In genomic region chr4:74503580-74503979, GRCh38 we compare ENCODE assay signal across 16 cellular contexts. TPM values are rescaled to one million over a fixed set of nuclear protein-coding genes. Genes with fewer than 3 reads are reported as not detected.
DNase-seq lines count a peak whose midpoint lies in the region; ATAC-seq and TF ChIP-seq lines count a peak whose summit lies in the region.
"Had no signal": no experiment of that assay in that cellular context is flagged by ENCODE, and none has a peak within 500 bp of the region (broad histone marks: within the 10 kb centered on the region; RNA-seq: fewer than 3 reads in every experiment).

No MANE protein-coding gene starts in this region.

- peaks cover 68% of the 10 kb centered on the region for H3K4me1 Mint-ChIP-seq in HFFc6 (ENCODE audit: low read depth)
- no peaks in the 10 kb centered on the region for H3K4me1 Mint-ChIP-seq in activated T-cell treated with anti-CD3 and anti-CD28 coated beads, Interleukin-2, amount 50 U/mL, for 72 hours (ENCODE audit: low read depth)
- H3K4me1 Mint-ChIP-seq: T-cell had no signal

- no peaks in the 10 kb centered on the region for H3K36me3 ChIP-seq in uterus
- H3K36me3 ChIP-seq: colonic mucosa, pancreas had no signal

- DNase-seq in A172 (ENCODE audit: low spot score) (peak; percentile 71), HFFc6 (peak; percentile 72), amniotic epithelial cell (ENCODE audit: low read depth) (peak; percentile 42), foreskin fibroblast (peak; percentile 37 to 66), NCI-H2029 treated with DMSO at 0.1 percent for 48 hours (lab: John Stamatoyannopoulos, UW) (no peak), T-helper 2 cell (no peak), uterus (no peak)
- no peak for DNase-seq in activated T-cell treated with anti-CD3 and anti-CD28 coated beads, Interleukin-2, amount 50 U/mL, for 72 hours
- DNase-seq: Caco-2, colonic mucosa, NCI-H1092, pancreas, T-cell had no signal

- no peak overlapping the region for H3K27ac ChIP-seq in uterus
- H3K27ac ChIP-seq: colonic mucosa, pancreas had no signal

- H3K9me3 Mint-ChIP-seq in HFFc6, result peaks cover 4% of the 10 kb centered on the region; the same call in 1 of the 2 replicates
- peaks cover 0 to 2% of the 10 kb centered on the region in 2 donors for H3K9me3 Mint-ChIP-seq in activated T-cell treated with anti-CD3 and anti-CD28 coated beads, Interleukin-2, amount 50 U/mL, for 72 hours

- no peak for TF ChIP-seq CTCF in HFFc6 (IDR thresholded peaks at IDR 0.05)
- TF ChIP-seq CTCF in foreskin fibroblast (IDR thresholded peaks at IDR 0.05; ENCODE audit: low read depth, low read length), result no peak
- TF ChIP-seq CTCF in uterus (IDR thresholded peaks at IDR 0.05), result no peak

- peaks cover 17% of the 10 kb centered on the region; the same call in 1 of the 2 replicates for H3K36me3 Mint-ChIP-seq in HFFc6 (ENCODE audit: low read depth)
- H3K36me3 Mint-ChIP-seq in activated T-cell treated with anti-CD3 and anti-CD28 coated beads, Interleukin-2, amount 50 U/mL, for 72 hours (ENCODE audit: insufficient read depth in 2 of 2), result peaks cover 0 to 2% of the 10 kb centered on the region in 2 donors
- H3K36me3 Mint-ChIP-seq: T-cell had no signal

- H3K27me3 Mint-ChIP-seq in HFFc6 (ENCODE audit: insufficient read depth), result peaks cover 3% of the 10 kb centered on the region; the same call in 1 of the 2 replicates
- peaks cover 17% of the 10 kb centered on the region for H3K27me3 Mint-ChIP-seq in activated T-cell treated with anti-CD3 and anti-CD28 coated beads, Interleukin-2, amount 50 U/mL, for 72 hours (ENCODE audit: low read depth)

- no peaks in the 10 kb centered on the region for H3K9me3 ChIP-seq in uterus
- H3K9me3 ChIP-seq: colonic mucosa, pancreas had no signal

- H3K4me3 Mint-ChIP-seq in HFFc6, result no peak overlapping the region
- no peak overlapping the region for H3K4me3 Mint-ChIP-seq in activated T-cell treated with anti-CD3 and anti-CD28 coated beads, Interleukin-2, amount 50 U/mL, for 72 hours
- H3K4me3 Mint-ChIP-seq: T-cell had no signal

- no peaks in the 10 kb centered on the region for H3K4me1 ChIP-seq in uterus
- H3K4me1 ChIP-seq: Caco-2, colonic mucosa, pancreas had no signal

- H3K27ac Mint-ChIP-seq in HFFc6, result peak overlapping the region; percentile 81
- no peak overlapping the region for H3K27ac Mint-ChIP-seq in activated T-cell treated with anti-CD3 and anti-CD28 coated beads, Interleukin-2, amount 50 U/mL, for 72 hours
- H3K27ac Mint-ChIP-seq: T-cell had no signal

- ATAC-seq in activated T-cell treated with anti-CD3 and anti-CD28 coated beads, Interleukin-2, amount 50 U/mL, for 72 hours (replicated peaks in 1 of 2), result no peak
- ATAC-seq: activated CD4-positive, CD25-positive, alpha-beta regulatory T cell treated with anti-CD3 and anti-CD28 coated beads, Interleukin-2, amount 50 U/mL, for 24 hours; HCT116; pancreas; T-cell had no signal

- H3K27me3 ChIP-seq in uterus, result no peaks in the 10 kb centered on the region
- H3K27me3 ChIP-seq: colonic mucosa, pancreas had no signal

- TF ChIP-seq POLR2A in uterus (IDR thresholded peaks at IDR 0.05), result no peak

- intact Hi-C loops in uterus (cut with DNase I; ENCODE audit: low total_unique reads), result no loop called here

- H3K4me3 ChIP-seq in foreskin fibroblast (ENCODE audit: low read depth in 1 of 2, low read length in 2 of 2) (no peak overlapping the region), uterus (no peak overlapping the region)
- H3K4me3 ChIP-seq: colonic mucosa, pancreas had no signal

RNA-seq across cellular contexts. Expression of gene AREG, which starts 58.6 kb away (rescaled TPM):
- not detected in 2 replicates for total RNA-seq in A172 (2014; rRNA removed; shearing (Covaris generic))
- under 1 TPM in 5 of 6 experiments, not detected in 1; 0.24 to 0.70 (median 0.45) TPM for total RNA-seq in HFFc6 (2021; fragmentation: NEBNext Ultra II Directional; extraction: Animal tissue kit (Norgen Biotek cat#: 25700))
- total RNA-seq in activated T-cell treated with anti-CD3 and anti-CD28 coated beads, Interleukin-2, amount 50 U/mL, for 72 hours, result 1 to 10 TPM; 4.8 to 7.5 TPM
- total RNA-seq in uterus, result under 1 TPM in 2 of 4 donors, not detected in 2; 0.26 to 0.28 TPM
- total RNA-seq: OCI-LY7 had no signal

Comparison
In these comparisons a context has a peak if more than half of its experiments do, and no peak if none do; other contexts are left out.
1. DNase-seq: peak in A172 (single experiment), HFFc6 (single experiment), amniotic epithelial cell (single experiment) and foreskin fibroblast (2 of 2); none in NCI-H2029 treated with DMSO at 0.1 percent for 48 hours (single experiment), activated T-cell treated with anti-CD3 and anti-CD28 coated beads, Interleukin-2, amount 50 U/mL, for 72 hours (0 of 2), T-helper 2 cell (0 of 5) and uterus (0 of 2).